Comparison of ENCODE assay signal across 28 cellular contexts in the genomic region with DNA sequence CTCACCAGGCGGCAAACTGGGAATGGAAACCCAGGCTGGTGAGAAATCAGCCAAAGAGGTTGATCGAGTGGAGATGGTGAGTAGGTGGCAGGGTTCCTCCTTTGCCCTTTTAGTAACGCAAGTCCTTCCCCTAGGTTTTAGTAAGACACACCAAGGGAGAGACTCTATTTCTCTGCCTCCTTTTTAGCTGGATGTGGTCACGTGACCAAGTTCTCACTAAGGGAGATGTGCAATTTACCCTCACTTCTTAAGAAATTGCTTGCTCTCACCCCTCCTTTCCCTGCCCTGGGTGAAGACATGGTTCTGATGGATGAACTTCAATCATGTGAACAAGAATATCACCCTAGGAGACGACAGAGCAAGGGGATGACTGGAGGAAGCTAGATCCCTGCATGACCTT.
"Had no signal": no experiment of that assay in that cellular context is flagged by ENCODE, and none has a peak within 500 bp of the region (broad histone marks: within the 10 kb centered on the region; RNA-seq: fewer than 3 reads in every experiment).

No MANE protein-coding gene starts in this region.

- H3K4me1 Mint-ChIP-seq: activated CD4-positive, alpha-beta memory T cell treated with anti-CD3 and anti-CD28 coated beads, Interleukin-2, amount 10 ng/mL, durations not matched to agents 7 days and 5 days; activated CD4-positive, alpha-beta T cell treated with anti-CD3 and anti-CD28 coated beads, Interleukin-2, amount 10 ng/mL, durations not matched to agents 7 days and 5 days; activated naive CD4-positive, alpha-beta T cell treated with anti-CD3 and anti-CD28 coated beads, Interleukin-2, amount 10 ng/mL, durations not matched to agents 7 days and 5 days; activated naive CD8-positive, alpha-beta T cell treated with anti-CD3 and anti-CD28 coated beads, Interleukin-2, amount 10 ng/mL, durations not matched to agents 7 days and 5 days had no signal

- H3K9me3 ChIP-seq: colonic mucosa had no signal

- H3K9me3 Mint-ChIP-seq: activated CD4-positive, alpha-beta memory T cell treated with anti-CD3 and anti-CD28 coated beads, Interleukin-2, amount 10 ng/mL, durations not matched to agents 7 days and 5 days; activated T-cell treated with anti-CD3 and anti-CD28 coated beads, Interleukin-2, amount 50 U/mL, for 24 hours had no signal

- H3K36me3 ChIP-seq: ascending aorta, breast epithelium, cardiac muscle cell, colonic mucosa had no signal

- H3K4me3 Mint-ChIP-seq: activated CD4-positive, alpha-beta memory T cell treated with anti-CD3 and anti-CD28 coated beads, Interleukin-2, amount 10 ng/mL, durations not matched to agents 7 days and 5 days; activated CD4-positive, alpha-beta T cell treated with anti-CD3 and anti-CD28 coated beads, Interleukin-2, amount 10 ng/mL, durations not matched to agents 7 days and 5 days; activated naive CD4-positive, alpha-beta T cell treated with anti-CD3 and anti-CD28 coated beads, Interleukin-2, amount 10 ng/mL, durations not matched to agents 7 days and 5 days; activated naive CD8-positive, alpha-beta T cell treated with anti-CD3 and anti-CD28 coated beads, Interleukin-2, amount 10 ng/mL, durations not matched to agents 7 days and 5 days; activated T-cell treated with anti-CD3 and anti-CD28 coated beads, Interleukin-2, amount 50 U/mL, for 24 hours; activated T-cell treated with anti-CD3 and anti-CD28 coated beads, Interleukin-2, amount 50 U/mL, for 72 hours; brain; WTC11 had no signal

- FAIRE-seq: frontal cortex had no signal

- H3K36me3 Mint-ChIP-seq: activated naive CD4-positive, alpha-beta T cell treated with anti-CD3 and anti-CD28 coated beads, Interleukin-2, amount 10 ng/mL, durations not matched to agents 7 days and 5 days; activated naive CD4-positive, alpha-beta T cell treated with anti-CD3 and anti-CD28 coated beads, Interleukin-2, amount 50 U/mL, for 72 hours; activated naive CD8-positive, alpha-beta T cell treated with anti-CD3 and anti-CD28 coated beads, Interleukin-2, amount 10 ng/mL, durations not matched to agents 7 days and 5 days; brain had no signal

- H3K27me3 ChIP-seq: ascending aorta, cardiac muscle cell, colonic mucosa had no signal

- H3K4me1 ChIP-seq: ascending aorta, breast epithelium, colonic mucosa had no signal

- DNase-seq: activated CD4-positive, alpha-beta memory T cell treated with anti-CD3 and anti-CD28 coated beads, Interleukin-2, amount 10 ng/mL, durations not matched to agents 7 days and 5 days; activated CD4-positive, alpha-beta T cell treated with anti-CD3 and anti-CD28 coated beads for 1 hour; activated CD4-positive, alpha-beta T cell treated with anti-CD3 and anti-CD28 coated beads for 4 hours; activated CD4-positive, alpha-beta T cell treated with anti-CD3 and anti-CD28 coated beads, Interleukin-2, amount 10 ng/mL, durations not matched to agents 7 days and 5 days; activated CD4-positive, alpha-beta T cell treated with anti-CD3 and anti-CD28 coated beads, Interleukin-2, amount 50 U/mL, for 4 hours; activated CD8-positive, alpha-beta memory T cell treated with anti-CD3 and anti-CD28 coated beads, Interleukin-2, amount 50 U/mL, for 48 hours; activated gamma-delta T cell; activated naive CD4-positive, alpha-beta T cell; activated naive CD4-positive, alpha-beta T cell treated with anti-CD3 and anti-CD28 coated beads, Interleukin-2, amount 10 ng/mL, durations not matched to agents 7 days and 5 days; activated naive CD8-positive, alpha-beta T cell treated with anti-CD3 and anti-CD28 coated beads, Interleukin-2, amount 10 ng/mL, durations not matched to agents 7 days and 5 days; activated T-cell treated with anti-CD3 and anti-CD28 coated beads for 4 hours; activated T-cell treated with anti-CD3 and anti-CD28 coated beads, Interleukin-2, amount 50 U/mL, for 24 hours; activated T-cell treated with anti-CD3 and anti-CD28 coated beads, Interleukin-2, amount 50 U/mL, for 72 hours; central memory CD4-positive, alpha-beta T cell; cerebellar nuclear complex; colonic mucosa; effector CD8-positive, alpha-beta T cell; foreskin fibroblast; T-helper 2 cell had no signal

- H3K27ac Mint-ChIP-seq: activated CD4-positive, alpha-beta memory T cell treated with anti-CD3 and anti-CD28 coated beads, Interleukin-2, amount 10 ng/mL, durations not matched to agents 7 days and 5 days; activated CD4-positive, alpha-beta T cell treated with anti-CD3 and anti-CD28 coated beads, Interleukin-2, amount 10 ng/mL, durations not matched to agents 7 days and 5 days; activated naive CD4-positive, alpha-beta T cell treated with anti-CD3 and anti-CD28 coated beads, Interleukin-2, amount 10 ng/mL, durations not matched to agents 7 days and 5 days; activated naive CD4-positive, alpha-beta T cell treated with anti-CD3 and anti-CD28 coated beads, Interleukin-2, amount 50 U/mL, for 72 hours; activated naive CD8-positive, alpha-beta T cell treated with anti-CD3 and anti-CD28 coated beads, Interleukin-2, amount 10 ng/mL, durations not matched to agents 7 days and 5 days; activated T-cell treated with anti-CD3 and anti-CD28 coated beads, Interleukin-2, amount 50 U/mL, for 24 hours; activated T-cell treated with anti-CD3 and anti-CD28 coated beads, Interleukin-2, amount 50 U/mL, for 72 hours; WTC11 had no signal

- H3K4me3 ChIP-seq: ascending aorta, breast epithelium, cardiac muscle cell, colonic mucosa had no signal

- H3K27me3 Mint-ChIP-seq: activated CD4-positive, alpha-beta memory T cell treated with anti-CD3 and anti-CD28 coated beads, Interleukin-2, amount 10 ng/mL, durations not matched to agents 7 days and 5 days; activated CD4-positive, alpha-beta T cell treated with anti-CD3 and anti-CD28 coated beads, Interleukin-2, amount 10 ng/mL, durations not matched to agents 7 days and 5 days; activated naive CD4-positive, alpha-beta T cell treated with anti-CD3 and anti-CD28 coated beads, Interleukin-2, amount 10 ng/mL, durations not matched to agents 7 days and 5 days; brain had no signal

- ATAC-seq: activated naive CD4-positive, alpha-beta T cell treated with anti-CD3 and anti-CD28 coated beads, Interleukin-2, amount 50 U/mL, for 72 hours; activated T-cell treated with anti-CD3 and anti-CD28 coated beads, Interleukin-2, amount 50 U/mL, for 72 hours; esophagus mucosa; WTC11 had no signal

- H3K27ac ChIP-seq: ascending aorta, breast epithelium, cardiac muscle cell, colonic mucosa, VCaP had no signal
